ENCODE assay signal across 16 cellular contexts in the genomic region with DNA sequence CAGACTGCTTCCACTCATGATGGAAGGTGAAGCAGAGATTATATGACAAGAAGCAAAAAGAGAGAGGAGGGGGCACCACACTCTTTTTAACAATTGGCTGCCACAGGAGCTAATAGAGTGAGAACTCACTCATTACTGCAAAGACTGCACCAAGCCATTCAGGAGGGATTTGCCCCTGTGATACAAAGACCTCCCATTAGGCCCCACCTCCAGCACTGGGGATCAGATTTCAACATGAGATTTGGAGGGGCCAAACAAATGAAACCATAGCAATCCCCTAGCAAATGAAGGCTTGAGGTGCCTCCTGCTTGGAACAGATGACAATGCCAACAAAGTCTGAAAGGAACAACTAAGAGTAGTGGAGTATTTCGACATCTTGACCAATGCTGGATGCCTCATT.
"Had no signal": no experiment of that assay in that cellular context is flagged by ENCODE, and none has a peak within 500 bp of the region (broad histone marks: within the 10 kb centered on the region; RNA-seq: fewer than 3 reads in every experiment).

No MANE protein-coding gene starts in this region.

- H3K9me3 Mint-ChIP-seq: type B pancreatic cell had no signal

- H3K36me3 Mint-ChIP-seq: mesothelial cell of epicardium, type B pancreatic cell had no signal

- H3K27ac Mint-ChIP-seq: activated CD8-positive, alpha-beta memory T cell treated with anti-CD3 and anti-CD28 coated beads, Interleukin-2, amount 10 ng/mL, durations not matched to agents 7 days and 5 days; activated naive CD4-positive, alpha-beta T cell treated with anti-CD3 and anti-CD28 coated beads, Interleukin-2, amount 10 ng/mL, durations not matched to agents 7 days and 5 days; mesothelial cell of epicardium; nephron progenitor cell; T-cell; type B pancreatic cell had no signal

- H3K9me3 ChIP-seq: ascending aorta, breast epithelium, lower lobe of right lung, spleen had no signal

- DNase-seq: activated CD4-positive, alpha-beta T cell treated with anti-CD3 and anti-CD28 coated beads, Interleukin-2, amount 50 U/mL, for 48 hours; activated CD8-positive, alpha-beta memory T cell treated with anti-CD3 and anti-CD28 coated beads, Interleukin-2, amount 10 ng/mL, durations not matched to agents 7 days and 5 days; activated naive CD4-positive, alpha-beta T cell treated with anti-CD3 and anti-CD28 coated beads, Interleukin-2, amount 10 ng/mL, durations not matched to agents 7 days and 5 days; activated T-cell treated with anti-CD3 and anti-CD28 coated beads, Interleukin-2, amount 50 U/mL, for 1 hour; left colon; lower lobe of right lung; nephron progenitor cell; spleen; stimulated activated naive CD8-positive, alpha-beta T cell treated with anti-CD3 and anti-CD28 coated beads, Interleukin-15, amount 100 ng/mL, for 72 hours; T-cell; T-helper 9 cell had no signal

- H3K27me3 ChIP-seq: ascending aorta, breast epithelium had no signal

- H3K27ac ChIP-seq: ascending aorta, breast epithelium, lower lobe of right lung, spleen had no signal

- ATAC-seq: activated CD8-positive, alpha-beta memory T cell treated with anti-CD3 and anti-CD28 coated beads, Interleukin-2, amount 10 ng/mL, durations not matched to agents 7 days and 5 days; left colon; lower lobe of right lung; sciatic nerve; stimulated activated naive CD8-positive, alpha-beta T cell treated with anti-CD3 and anti-CD28 coated beads, Interleukin-15, amount 100 ng/mL, for 72 hours; T-cell had no signal

- H3K4me3 ChIP-seq: ascending aorta, breast epithelium, lower lobe of right lung, spleen had no signal

- H3K4me3 Mint-ChIP-seq: activated CD8-positive, alpha-beta memory T cell treated with anti-CD3 and anti-CD28 coated beads, Interleukin-2, amount 10 ng/mL, durations not matched to agents 7 days and 5 days; activated naive CD4-positive, alpha-beta T cell treated with anti-CD3 and anti-CD28 coated beads, Interleukin-2, amount 10 ng/mL, durations not matched to agents 7 days and 5 days; mesothelial cell of epicardium; nephron progenitor cell; stimulated activated naive CD8-positive, alpha-beta T cell treated with anti-CD3 and anti-CD28 coated beads, Interleukin-15, amount 100 ng/mL, for 72 hours; T-cell; type B pancreatic cell had no signal

- H3K4me1 Mint-ChIP-seq: mesothelial cell of epicardium, nephron progenitor cell had no signal

- H3K36me3 ChIP-seq: ascending aorta, breast epithelium, lower lobe of right lung, spleen had no signal

- H3K27me3 Mint-ChIP-seq: stimulated activated naive CD8-positive, alpha-beta T cell treated with anti-CD3 and anti-CD28 coated beads, Interleukin-15, amount 100 ng/mL, for 72 hours had no signal

- H3K4me1 ChIP-seq: ascending aorta, breast epithelium, lower lobe of right lung, spleen had no signal
